Comparison of ENCODE assay signal across 9 cellular contexts in genomic region chr2:113283704-113284284, GRCh38. TPM values are rescaled to one million over a fixed set of nuclear protein-coding genes. Genes with fewer than 3 reads are reported as not detected.
DNase-seq lines count a peak whose midpoint lies in the region; ATAC-seq, FAIRE-seq and TF ChIP-seq lines count a peak whose summit lies in the region.
"Had no signal": no experiment of that assay in that cellular context is flagged by ENCODE, and none has a peak within 500 bp of the region (broad histone marks: within the 10 kb centered on the region; RNA-seq: fewer than 3 reads in every experiment).

No MANE protein-coding gene starts in this region.

- TF ChIP-seq CTCF in hepatocyte (IDR thresholded peaks at IDR 0.05; ENCODE audit: poor library complexity) = no peak

- FAIRE-seq in H54 (lab: Jason Lieb, UNC) = peak; percentile 65

- POLR2A ChIA-PET in HEK293T (lab: Yijun Ruan, JAX) = no interaction called here

- no peaks in the 10 kb centered on the region for H3K36me3 ChIP-seq in hepatocyte (replicated peaks; ENCODE audit: insufficient read depth, low read depth)
- H3K36me3 ChIP-seq: neutrophil had no signal

- CTCF ChIA-PET in HEK293T (lab: Yijun Ruan, JAX) = interaction anchor here (0.6 to 0.9 kb wide), 3 partner anchors 11 to 84 kb away, joined by 3 to 4 read pairs (median 3); no protein-coding TSS in a partner anchor

- 45% methylated on average over 3 of the region's 3 CpGs for WGBS in hepatocyte (ENCODE audit: low lambda C conversion rate, missing lambda C conversion rate)

- no peak overlapping the region for H3K4me2 ChIP-seq in hepatocyte

- H3K9me2 ChIP-seq in hepatocyte (replicated peaks; ENCODE audit: insufficient read depth) = no peaks in the 10 kb centered on the region

- H3K27ac ChIP-seq in hepatocyte (peak overlapping the region; percentile 79), skin epidermis (peak overlapping the region in 11 of 21 experiments; percentile 9 to 70 (median 39))
- H3K27ac ChIP-seq: neutrophil had no signal

- H3K27me3 ChIP-seq in hepatocyte = peaks cover 17% of the 10 kb centered on the region

- H2AFZ ChIP-seq in hepatocyte = no peak overlapping the region

- no peaks in the 10 kb centered on the region for H3K79me2 ChIP-seq in hepatocyte

- TF ChIP-seq POLR2A in H54 (IDR thresholded peaks at IDR 0.05; ENCODE audit: low read depth, low read length) = no peak

- DNase-seq in H54 (ENCODE audit: insufficient read length, low spot score) = peak; percentile 80
- peak; percentile 62 for DNase-seq in amniotic stem cell (lab: John Stamatoyannopoulos, UW)
- DNase-seq in hepatocyte (ENCODE audit: low spot score) = peak; percentile 67
- no peak for DNase-seq in HEK293T (ENCODE audit: extremely low spot score)
- no peak for DNase-seq in NCI-H2107 treated with DMSO at 0.1 percent for 48 hours (lab: John Stamatoyannopoulos, UW; ENCODE audit: unreplicated experiment)
- DNase-seq in COR-L47 (lab: John Stamatoyannopoulos, UW) = no peak

- peaks cover 29% of the 10 kb centered on the region for H3K4me1 ChIP-seq in hepatocyte (ENCODE audit: insufficient read depth)

- no peaks in the 10 kb centered on the region for H4K20me1 ChIP-seq in hepatocyte (ENCODE audit: insufficient read depth, poor library complexity, severe bottlenecking)

- no peak for ATAC-seq in GM21825 (IDR thresholded peaks at IDR 0.05; ENCODE audit: unreplicated experiment)

- H3K9me3 ChIP-seq in hepatocyte (ENCODE audit: low read depth) = no peaks in the 10 kb centered on the region
- H3K9me3 ChIP-seq: neutrophil had no signal

- no peak overlapping the region for H3K4me3 ChIP-seq in hepatocyte
- H3K4me3 ChIP-seq in skin epidermis = no peak overlapping the region

TF ChIP-seq in HEK293T, 16 proteins besides CTCF, POLR2A, EP300 and RAD21:
- TF ChIP-seq LEF1 (IDR thresholded peaks at IDR 0.05; ENCODE audit: borderline replicate concordance) (no peak), BHLHE40 (IDR thresholded peaks at IDR 0.05; ENCODE audit: borderline replicate concordance) (no peak), NFRKB (IDR thresholded peaks at IDR 0.05) (no peak), CTBP1 (IDR thresholded peaks at IDR 0.05; ENCODE audit: borderline replicate concordance) (no peak), ELF4 (IDR thresholded peaks at IDR 0.05) (no peak)
TF ChIP-seq in HEK293T: peak in this region for 0.

RNA-seq across cellular contexts. Expression of gene PAX8, which starts 5.1 kb away (rescaled TPM):
- total RNA-seq in hepatocyte = 0.20 TPM in 1 of 2 replicates, not detected in the other
- polyA plus RNA-seq in hepatocyte = 0.05 and 0.16 TPM in 2 replicates

Comparison
In these comparisons a context has a peak if more than half of its experiments do, and no peak if none do; other contexts are left out.
1. DNase-seq: peak in H54 (single experiment), amniotic stem cell (single experiment) and hepatocyte (single experiment); none in HEK293T (single experiment), NCI-H2107 treated with DMSO at 0.1 percent for 48 hours (single experiment) and COR-L47 (single experiment).